ENCODE assay signal across 8 cellular contexts in the genomic region with DNA sequence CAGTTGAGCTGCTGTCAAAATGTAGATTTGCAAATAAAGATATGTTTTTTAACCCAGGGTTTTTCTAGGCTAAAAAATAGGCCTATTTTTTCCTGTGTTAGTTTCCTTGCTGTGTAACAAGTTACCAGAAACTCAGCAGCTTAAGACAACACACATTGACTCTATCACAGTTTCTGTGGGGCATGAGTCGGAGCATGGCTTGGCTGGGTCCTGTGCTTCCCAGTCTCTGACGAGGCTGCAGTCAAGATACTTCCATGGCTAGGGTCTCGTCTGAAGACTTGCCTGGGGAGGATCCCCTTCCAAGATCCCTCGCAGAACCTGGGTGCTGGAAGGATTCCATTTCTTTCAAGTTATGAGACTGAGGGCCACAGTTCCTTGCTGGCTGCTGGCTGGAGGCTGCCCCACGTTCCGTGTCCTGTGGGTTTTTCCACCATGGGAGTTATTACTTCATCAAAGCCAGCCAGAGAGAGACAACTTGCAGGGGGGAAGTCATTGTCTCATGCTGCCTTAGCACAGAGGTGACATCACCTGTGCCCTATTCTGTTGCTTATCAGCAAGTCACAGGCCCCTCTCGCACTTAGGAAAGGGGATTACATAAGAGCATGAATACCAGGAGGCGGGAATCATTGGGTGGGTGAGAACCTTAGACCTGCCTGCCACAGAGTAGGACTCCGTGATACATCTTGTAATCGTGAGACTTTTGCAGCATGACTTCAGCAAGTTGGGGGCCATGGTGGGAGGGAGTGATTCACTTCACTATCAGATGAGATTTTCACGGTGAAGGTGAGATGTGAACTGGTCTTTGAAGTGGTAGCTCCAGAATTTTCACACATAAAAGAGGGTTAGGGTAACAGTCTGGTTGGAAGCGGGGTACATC.
DNase-seq lines count a peak whose midpoint lies in the region; ATAC-seq and TF ChIP-seq lines count a peak whose summit lies in the region.
"Had no signal": no experiment of that assay in that cellular context is flagged by ENCODE, and none has a peak within 500 bp of the region (broad histone marks: within the 10 kb centered on the region; RNA-seq: fewer than 3 reads in every experiment).

No MANE protein-coding gene starts in this region.

- H2AK5ac ChIP-seq in H9 (ENCODE audit: insufficient read length, low read length) = no peak overlapping the region

- H3K4me3 Mint-ChIP-seq in H9 (no peak overlapping the region), endothelial cell (ENCODE audit: unreplicated experiment) (peak overlapping the region; percentile 12)

- H3K4me2 ChIP-seq in H9 (ENCODE audit: insufficient read depth, insufficient read length, low read length) = no peak overlapping the region

- intact Hi-C loops in sigmoid colon (cut with DNase I) = no loop called here

- H3K14ac ChIP-seq in H9 (ENCODE audit: insufficient read depth, low read length) = 0 out of 2 replicates have a peak overlapping the region, but pooled peaks have one; percentile 27

- peaks cover 7% of the 10 kb centered on the region; the same call in 1 of the 2 replicates for H3K79me2 ChIP-seq in H9 (ENCODE audit: insufficient read depth, low read length)

- H3K27me3 ChIP-seq in H9 (ENCODE audit: insufficient read depth, low read length) = no peaks in the 10 kb centered on the region
- no peaks in the 10 kb centered on the region for H3K27me3 ChIP-seq in SJCRH30
- H3K27me3 ChIP-seq in sigmoid colon = no peaks in the 10 kb centered on the region

- ATAC-seq in GM18498 (IDR thresholded peaks at IDR 0.05; ENCODE audit: unreplicated experiment) = no peak
- ATAC-seq in HG03095 (IDR thresholded peaks at IDR 0.05; ENCODE audit: unreplicated experiment) = no peak
- no peak for ATAC-seq in HG03280 (IDR thresholded peaks at IDR 0.05; ENCODE audit: unreplicated experiment)

- H3K27ac ChIP-seq in H9 (ENCODE audit: insufficient read length, low read depth, low read length) (no peak overlapping the region), SJCRH30 (peak overlapping the region; percentile 79), sigmoid colon (peak overlapping the region in 2 of 4 donors; percentile 20 to 43)

- H4K20me1 ChIP-seq in H9 (ENCODE audit: control insufficient read depth, insufficient read depth, insufficient read length) = peaks cover 3% of the 10 kb centered on the region

- no peak overlapping the region for H4K91ac ChIP-seq in H9 (ENCODE audit: insufficient read length, low read depth, low read length)

- WGBS in H9 (ENCODE audit: extremely low coverage, insufficient read length, low lambda C conversion rate) = no CpG with 5 or more reads among the region's 12 CpGs
- 86 to 94% methylated on average over 12 of the region's 12 CpGs for WGBS in sigmoid colon, 2 donors

- H3T11ph ChIP-seq in H9 (ENCODE audit: low read length) = no peak overlapping the region

- H2BK120ac ChIP-seq in H9 (ENCODE audit: low read depth, low read length, poor library complexity, severe bottlenecking) = no peak overlapping the region

- no peak overlapping the region for H3K4ac ChIP-seq in H9 (ENCODE audit: low read depth, low read length)

- H3K18ac ChIP-seq in H9 (ENCODE audit: insufficient read length, low read depth, low read length) = no peak overlapping the region

- H4K5ac ChIP-seq in H9 (ENCODE audit: insufficient read length, low read depth, low read length) = no peak overlapping the region

- H3K56ac ChIP-seq in H9 (ENCODE audit: insufficient read length, low read depth, low read length) = no peak overlapping the region

- no peaks in the 10 kb centered on the region for H3K23me2 ChIP-seq in H9 (ENCODE audit: insufficient read length, low read depth, low read length, poor library complexity, severe bottlenecking)

- no peak overlapping the region for H2BK15ac ChIP-seq in H9 (ENCODE audit: low read depth, low read length)

- H3K36me3 Mint-ChIP-seq in H9 (ENCODE audit: insufficient read depth in 1 of 3, low read depth in 3 of 3) (no peaks in the 10 kb centered on the region), endothelial cell (ENCODE audit: low read depth, unreplicated experiment) (peaks cover 14% of the 10 kb centered on the region)

- no peak for DNase-seq in H9
- DNase-seq in SJCRH30 = no peak
- no peak for DNase-seq in endothelial cell (ENCODE audit: low spot score)
- peak; percentile 56 for DNase-seq in sigmoid colon

- no peaks in the 10 kb centered on the region for H3K36me3 ChIP-seq in SJCRH30
- no peaks in the 10 kb centered on the region for H3K36me3 ChIP-seq in sigmoid colon

- H2BK12ac ChIP-seq in H9 (ENCODE audit: insufficient read length, low read depth, low read length) = no peak overlapping the region

- H3K27me3 Mint-ChIP-seq in H9 (ENCODE audit: low read depth) (no peaks in the 10 kb centered on the region), endothelial cell (ENCODE audit: unreplicated experiment) (peaks cover 14% of the 10 kb centered on the region)

- H3K9me3 ChIP-seq in H9 (ENCODE audit: control insufficient read depth, low read depth, low read length) (no peaks in the 10 kb centered on the region), SJCRH30 (replicated peaks) (no peaks in the 10 kb centered on the region), sigmoid colon (no peaks in the 10 kb centered on the region)

- H3K27ac Mint-ChIP-seq in H9 (peak overlapping the region in 1 of 3 experiments; percentile 31; a peak in 1 of 7 replicates), endothelial cell (ENCODE audit: unreplicated experiment) (no peak overlapping the region)

- no peak for TF ChIP-seq EP300 in sigmoid colon (IDR thresholded peaks at IDR 0.05)

- no peak overlapping the region for H4K8ac ChIP-seq in H9 (replicated peaks; ENCODE audit: insufficient read length, low read depth, low read length)

- TF ChIP-seq CTCF in H9 (conservative IDR thresholded peaks at IDR 0.05) (no peak), endothelial cell (IDR thresholded peaks at IDR 0.05; ENCODE audit: unreplicated experiment) (no peak), sigmoid colon (IDR thresholded peaks at IDR 0.05) (no peak)

- H3K9me3 Mint-ChIP-seq in H9 (no peaks in the 10 kb centered on the region), endothelial cell (ENCODE audit: unreplicated experiment) (no peaks in the 10 kb centered on the region)

- TF ChIP-seq POLR2A in sigmoid colon (IDR thresholded peaks at IDR 0.05) = no peak

- no peak overlapping the region for H3K23ac ChIP-seq in H9 (ENCODE audit: insufficient read length, low read depth, low read length)

- H3K4me3 ChIP-seq in SJCRH30 = no peak overlapping the region; the same call in 1 of the 2 replicates
- no peak overlapping the region for H3K4me3 ChIP-seq in sigmoid colon
- H3K4me3 ChIP-seq: lung had no signal

- H3K4me1 ChIP-seq in H9 (ENCODE audit: insufficient read depth, low read length) (peaks cover 16% of the 10 kb centered on the region), SJCRH30 (peaks cover 78% of the 10 kb centered on the region), sigmoid colon (peaks cover 0 to 77% (median 63%) of the 10 kb centered on the region in 4 donors)

- peaks cover 3% of the 10 kb centered on the region for H3K79me1 ChIP-seq in H9 (ENCODE audit: insufficient read depth, low read depth, low read length, poor library complexity, severe bottlenecking)

- no peak overlapping the region for H2AFZ ChIP-seq in H9 (ENCODE audit: low read length)

- peaks cover 35 to 51% of the 10 kb centered on the region in 2 experiments for H3K4me1 Mint-ChIP-seq in H9
- peaks cover 50% of the 10 kb centered on the region for H3K4me1 Mint-ChIP-seq in endothelial cell (ENCODE audit: unreplicated experiment)

- no peak overlapping the region for H2BK20ac ChIP-seq in H9 (ENCODE audit: low read depth, low read length, poor library complexity, severe bottlenecking)

- H3K9ac ChIP-seq in H9 (ENCODE audit: extremely low read depth, insufficient read length, low read length) = no peak overlapping the region

- no peak overlapping the region for H2BK5ac ChIP-seq in H9 (ENCODE audit: insufficient read length, low read length)
